8 cellular contexts compared by ENCODE assay signal in the genomic region with DNA sequence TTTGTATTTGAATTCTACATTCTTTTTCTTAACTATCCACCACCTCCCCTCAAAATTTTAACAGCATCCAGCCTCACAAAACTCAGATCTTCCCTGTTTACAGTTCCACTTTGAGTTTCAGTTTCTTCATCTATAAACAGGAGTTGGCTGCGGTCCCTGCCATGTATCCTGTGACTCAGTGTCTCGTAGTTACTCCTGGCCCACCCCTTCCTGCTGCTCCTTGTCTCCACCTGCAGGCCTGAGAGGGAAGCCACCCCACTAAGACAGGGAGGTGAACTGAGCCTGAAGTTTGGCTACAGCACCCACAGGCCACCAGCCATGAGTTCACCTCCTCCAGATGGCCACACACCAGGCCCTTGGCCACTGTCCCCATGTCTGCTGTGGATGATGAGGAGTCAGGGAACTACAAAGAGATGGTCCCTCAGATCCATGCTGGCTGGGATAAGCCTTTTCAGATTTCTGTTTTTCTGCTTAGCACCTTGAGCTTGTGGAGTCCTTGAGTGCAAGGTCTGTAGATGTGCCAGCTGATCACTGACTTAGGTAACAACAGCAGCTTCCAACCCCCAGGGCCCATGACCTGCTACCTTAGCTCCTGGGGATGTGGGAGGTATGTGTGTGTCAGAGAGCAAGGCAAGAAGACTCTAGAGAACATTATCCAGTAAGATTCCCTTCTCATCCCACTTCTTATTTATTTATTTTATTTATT. TPM values are rescaled to one million over a fixed set of nuclear protein-coding genes. Genes with fewer than 3 reads are reported as not detected.
DNase-seq lines count a peak whose midpoint lies in the region; ATAC-seq, FAIRE-seq and TF ChIP-seq lines count a peak whose summit lies in the region.

No MANE protein-coding gene starts in this region.

- H3K9me3 ChIP-seq in BE2C (no peaks in the 10 kb centered on the region), OCI-LY7 (ENCODE audit: low read length) (no peaks in the 10 kb centered on the region), HepG2 (ENCODE audit: low read length) (no peaks in the 10 kb centered on the region), upper lobe of right lung (no peaks in the 10 kb centered on the region)

- peaks cover 11% of the 10 kb centered on the region for H3K27me3 ChIP-seq in BE2C
- H3K27me3 ChIP-seq in HepG2 (ENCODE audit: control insufficient read depth in 1 of 2, insufficient read depth in 2 of 2, low read length in 2 of 2) = peaks cover 3 to 6% of the 10 kb centered on the region in 2 experiments; a peak in 3 of 5 replicates
- H3K27me3 ChIP-seq in upper lobe of right lung = no peaks in the 10 kb centered on the region

- TF ChIP-seq POLR2A in HepG2 (IDR thresholded peaks at IDR 0.05; ENCODE audit: insufficient read depth in 1 of 2, low read depth in 2 of 2, low read length in 2 of 2) = no peak

- DNase-seq in BE2C (peak; percentile 36), OCI-LY7 (ENCODE audit: low spot score) (peak; percentile 56), HepG2 (ENCODE audit: low spot score) (no peak), upper lobe of right lung (peak; percentile 72), NCI-H128 (lab: John Stamatoyannopoulos, UW; ENCODE audit: unreplicated experiment) (no peak)
- DNase-seq in activated naive CD8-positive, alpha-beta T cell treated with anti-CD3 and anti-CD28 coated beads for 36 hours = peak; percentile 66

- BruUV-seq in OCI-LY7 (replicated peaks; lab: Mats Ljungman, UMichigan) (no TSS peak), HepG2 (replicated peaks; lab: Mats Ljungman, UMichigan) (no TSS peak)

- H3K4me3 Mint-ChIP-seq in activated naive CD8-positive, alpha-beta T cell treated with anti-CD3 and anti-CD28 coated beads for 36 hours = no peak overlapping the region

- H3K36me3 Mint-ChIP-seq in activated naive CD8-positive, alpha-beta T cell treated with anti-CD3 and anti-CD28 coated beads for 36 hours = no peaks in the 10 kb centered on the region

- H4K20me1 ChIP-seq in OCI-LY7 (ENCODE audit: insufficient read depth, low read length) = no peaks in the 10 kb centered on the region
- H4K20me1 ChIP-seq in HepG2 (ENCODE audit: insufficient read depth, low read length) = no peaks in the 10 kb centered on the region

- H3K9me3 Mint-ChIP-seq in activated naive CD8-positive, alpha-beta T cell treated with anti-CD3 and anti-CD28 coated beads for 36 hours = no peaks in the 10 kb centered on the region

- intact Hi-C loops in OCI-LY7 (cut with micrococcal nuclease; ENCODE audit: unreplicated experiment) (loop anchor here (1.0 to 10.0 kb wide), 3 partner anchors 97 to 545 kb away; a partner anchor contains a TSS), HepG2 (cut with micrococcal nuclease; ENCODE audit: unreplicated experiment) (loop anchor here (2.0 kb wide), 1 partner anchor 546 kb away; no protein-coding TSS in a partner anchor), upper lobe of right lung (cut with DNase I) (no loop called here)

- TF ChIP-seq RAD21 in HepG2 (CRISPR knock-in tag; IDR thresholded peaks at IDR 0.05) = no peak

- in situ Hi-C loops in HepG2 (cut with HindIII; ENCODE audit: extremely low pct_ligation_motif_present, low pct_unique_long_range_greater_than_20kb) = no loop called here

- ATAC-seq in GM21447 (IDR thresholded peaks at IDR 0.05; ENCODE audit: unreplicated experiment) = peak; percentile 40
- peak; percentile 65 for ATAC-seq in HepG2
- ATAC-seq in upper lobe of right lung = peak; percentile 91
- no peak for ATAC-seq in HG03196 (IDR thresholded peaks at IDR 0.05; ENCODE audit: unreplicated experiment)

- no peak overlapping the region for H3K9ac ChIP-seq in HepG2 (ENCODE audit: insufficient read depth, low read depth, low read length)

- FAIRE-seq in HepG2 (lab: Jason Lieb, UNC) = no peak

- CTCF ChIA-PET in OCI-LY7 (lab: Charles Lee; ENCODE audit: unreplicated experiment) (interaction anchor here (1.3 to 1.5 kb wide), 2 partner anchors 9 to 11 kb away, joined by 3 to 5 read pairs; no protein-coding TSS in a partner anchor), HepG2 (lab: Yijun Ruan, JAX; ENCODE audit: low intra/inter-chr PET ratio, low total read pairs) (no interaction called here)

- peaks cover 9% of the 10 kb centered on the region for H3K4me1 Mint-ChIP-seq in activated naive CD8-positive, alpha-beta T cell treated with anti-CD3 and anti-CD28 coated beads for 36 hours

- 36% methylated on average over 2 of the region's 2 CpGs for WGBS in HepG2 (ENCODE audit: low lambda C conversion rate)

- peaks cover 12% of the 10 kb centered on the region; the same call in 1 of the 2 replicates for H3K79me2 ChIP-seq in OCI-LY7 (ENCODE audit: insufficient read depth, low read depth, low read length)
- no peaks in the 10 kb centered on the region for H3K79me2 ChIP-seq in HepG2 (ENCODE audit: insufficient read depth, low read length)

- TF ChIP-seq CTCF in BE2C (IDR thresholded peaks at IDR 0.05; ENCODE audit: low read depth, low read length) (peak; percentile 61), OCI-LY7 (conservative IDR thresholded peaks at IDR 0.05; ENCODE audit: low read length) (peak; percentile 87), HepG2 (CRISPR knock-in tag; IDR thresholded peaks at IDR 0.05) (peak; percentile 57), upper lobe of right lung (IDR thresholded peaks at IDR 0.05) (peak; percentile 34)

- H3K27ac ChIP-seq in OCI-LY7 (ENCODE audit: low read depth, low read length, poor library complexity, severe bottlenecking) (peak overlapping the region; percentile 82), HepG2 (ENCODE audit: extremely low read length, insufficient read depth, low read length) (no peak overlapping the region), upper lobe of right lung (no peak overlapping the region)

- H3K4me2 ChIP-seq in OCI-LY7 (ENCODE audit: low read length) (peak overlapping the region; percentile 86), HepG2 (ENCODE audit: low read depth, low read length) (no peak overlapping the region)

- POLR2A ChIA-PET in OCI-LY7 (lab: Charles Lee) (interaction anchor here (0.7 to 1.6 kb wide), 5 partner anchors 11 to 97 kb away, joined by 3 to 9 read pairs (median 4); no protein-coding TSS in a partner anchor), HepG2 (lab: Yijun Ruan, JAX) (no interaction called here)

- H3K4me1 ChIP-seq in BE2C (no peaks in the 10 kb centered on the region), OCI-LY7 (ENCODE audit: insufficient read depth, low read length, poor library complexity, severe bottlenecking) (peaks cover 68% of the 10 kb centered on the region), HepG2 (ENCODE audit: insufficient read depth, low read length) (no peaks in the 10 kb centered on the region), upper lobe of right lung (no peaks in the 10 kb centered on the region)

- H3K27me3 Mint-ChIP-seq in activated naive CD8-positive, alpha-beta T cell treated with anti-CD3 and anti-CD28 coated beads for 36 hours = no peaks in the 10 kb centered on the region

- H3K4me3 ChIP-seq in BE2C (ENCODE audit: low read depth, low read length) = no peak overlapping the region
- peak overlapping the region; percentile 49 for H3K4me3 ChIP-seq in OCI-LY7 (ENCODE audit: low read depth, low read length, poor library complexity, severe bottlenecking)
- H3K4me3 ChIP-seq in HepG2 (replicated peaks in 1 of 3; ENCODE audit: insufficient read depth in 1 of 3, low read depth in 2 of 3, low read length in 3 of 3) = no peak overlapping the region
- no peak overlapping the region for H3K4me3 ChIP-seq in upper lobe of right lung

- TF ChIP-seq EP300 in HepG2 (IDR thresholded peaks at IDR 0.05; ENCODE audit: low read depth in 2 of 2, low read length in 2 of 2) (no peak), HepG2 (CRISPR knock-in tag; IDR thresholded peaks at IDR 0.05; ENCODE audit: borderline replicate concordance) (no peak)

- peak overlapping the region; percentile 22 for H3K27ac Mint-ChIP-seq in activated naive CD8-positive, alpha-beta T cell treated with anti-CD3 and anti-CD28 coated beads for 36 hours

- H3K9me2 ChIP-seq in OCI-LY7 (ENCODE audit: insufficient read depth, low read length) = no peaks in the 10 kb centered on the region

- peak overlapping the region; percentile 75; the same call in 1 of the 2 replicates for H2AFZ ChIP-seq in OCI-LY7 (ENCODE audit: low read length)
- H2AFZ ChIP-seq in HepG2 (ENCODE audit: low read length) = no peak overlapping the region

- H3K36me3 ChIP-seq in BE2C = no peaks in the 10 kb centered on the region
- peaks cover 35% of the 10 kb centered on the region for H3K36me3 ChIP-seq in OCI-LY7 (ENCODE audit: insufficient read depth, low read length)
- no peaks in the 10 kb centered on the region for H3K36me3 ChIP-seq in HepG2 (replicated peaks in 1 of 2; ENCODE audit: control insufficient read depth in 1 of 2, insufficient read depth in 2 of 2, low read length in 2 of 2)
- H3K36me3 ChIP-seq in upper lobe of right lung = no peaks in the 10 kb centered on the region

TF ChIP-seq in HepG2, 621 proteins besides CTCF, POLR2A, EP300 and RAD21 (continues in another document):
- TF ChIP-seq SMC3 (IDR thresholded peaks at IDR 0.05; ENCODE audit: low read length) = peak; percentile 11; the same call in 1 of the 2 replicates

RNA-seq across cellular contexts. Expression of a gene that starts 37.5 kb away (rescaled TPM):
- polyA plus RNA-seq in BE2C (2012; ENCODE audit: insufficient read depth, insufficient read length, low read depth) = not detected
- 10.8 and 13.5 TPM in 2 replicates for total RNA-seq in OCI-LY7 (2014; rRNA removed; shearing (Covaris generic))
- 18.9 and 22.2 TPM in 2 replicates for total RNA-seq in OCI-LY7 (2022)
- total RNA-seq in activated naive CD8-positive, alpha-beta T cell treated with anti-CD3 and anti-CD28 coated beads for 36 hours = under 1 TPM; 0.08 to 0.12 TPM
- total RNA-seq in HepG2 (2016; rRNA removed; fragmentation: Illumina TruSeq; extraction: Trizol) = not detected in 2 replicates
- not detected in 2 replicates for total RNA-seq in HepG2 (2016; cell fraction: cytosol; rRNA removed; fragmentation: Illumina TruSeq; extraction: Trizol; ENCODE audit: low read depth)
- total RNA-seq in HepG2 (2016; cell fraction: insoluble cytoplasmic fraction; rRNA removed; fragmentation: Illumina TruSeq; extraction: Trizol) = not detected in 2 replicates
- not detected in 2 replicates for total RNA-seq in HepG2 (2016; cell fraction: membrane; rRNA removed; fragmentation: Illumina TruSeq; extraction: Trizol)
- total RNA-seq in HepG2 (2016; cell fraction: nucleus; rRNA removed; fragmentation: Illumina TruSeq; extraction: Trizol) = not detected in 2 replicates
- polyA plus RNA-seq in HepG2 (2011; rRNA removed) = not detected in 2 replicates
- polyA plus RNA-seq in HepG2 (2011; cell fraction: cytosol; rRNA removed) = not detected in 2 replicates
- not detected in 2 replicates for polyA plus RNA-seq in HepG2 (2011; cell fraction: nucleus; rRNA removed)
- not detected in 2 replicates for polyA plus RNA-seq in HepG2 (2012)
- not detected in 2 replicates for polyA plus RNA-seq in HepG2 (2016; cell fraction: cytosol; fragmentation: Illumina TruSeq; extraction: Trizol; ENCODE audit: low read depth)
- polyA plus RNA-seq in HepG2 (2016; cell fraction: insoluble cytoplasmic fraction; fragmentation: Illumina TruSeq; extraction: Trizol; ENCODE audit: low read depth) = not detected in 2 replicates
- polyA plus RNA-seq in HepG2 (2016; cell fraction: membrane; fragmentation: Illumina TruSeq; extraction: Trizol; ENCODE audit: low read depth) = not detected in 2 replicates
- polyA plus RNA-seq in HepG2 (2016; cell fraction: nucleus; fragmentation: Illumina TruSeq; extraction: Trizol; ENCODE audit: insufficient read depth, low read depth) = not detected in 2 replicates
- not detected in 2 replicates for polyA minus RNA-seq in HepG2 (2011; rRNA and poly(A)+ RNA removed; ENCODE audit: low replicate concordance)
- polyA minus RNA-seq in HepG2 (2011; cell fraction: cytosol; rRNA and poly(A)+ RNA removed) = not detected in 2 replicates
- polyA minus RNA-seq in HepG2 (2011; cell fraction: nucleus; rRNA and poly(A)+ RNA removed) = not detected in 2 replicates
- total RNA-seq in upper lobe of right lung = 27.4 TPM

Comparison
In these comparisons a context has a peak if more than half of its experiments do, and no peak if none do; other contexts are left out.
1. DNase-seq: peak in BE2C (single experiment), OCI-LY7 (single experiment), activated naive CD8-positive, alpha-beta T cell treated with anti-CD3 and anti-CD28 coated beads for 36 hours (single experiment) and upper lobe of right lung (single experiment); none in HepG2 (single experiment) and NCI-H128 (single experiment).
2. CTCF ChIP-seq: peak in every context shown above with its lines; median percentile 87 in OCI-LY7; 61 in BE2C; 57 in HepG2; 34 in upper lobe of right lung.
3. RNA of a gene that starts 37.5 kb away (total RNA-seq): 27.4 TPM in upper lobe of right lung (single experiment) and 10.8 to 22.2 TPM in OCI-LY7; 0.08 to 0.12 TPM in activated naive CD8-positive, alpha-beta T cell treated with anti-CD3 and anti-CD28 coated beads for 36 hours and not detected in HepG2; every median in the first group is over 10 times any median in the second.